ENCODE assay signal across 9 cellular contexts in genomic region chr6:7154341-7155139, GRCh38. TPM values are rescaled to one million over a fixed set of nuclear protein-coding genes. Genes with fewer than 3 reads are reported as not detected.
DNase-seq lines count a peak whose midpoint lies in the region; ATAC-seq and TF ChIP-seq lines count a peak whose summit lies in the region.
"Had no signal": no experiment of that assay in that cellular context is flagged by ENCODE, and none has a peak within 500 bp of the region (broad histone marks: within the 10 kb centered on the region; RNA-seq: fewer than 3 reads in every experiment).

No MANE protein-coding gene starts in this region.

- no peaks in the 10 kb centered on the region for H3K9me3 ChIP-seq in SJCRH30 (replicated peaks)
- no peaks in the 10 kb centered on the region for H3K9me3 ChIP-seq in psoas muscle
- H3K9me3 ChIP-seq: heart left ventricle had no signal

- H3K4me3 ChIP-seq in SJCRH30 (peak overlapping the region; percentile 38), psoas muscle (no peak overlapping the region)
- H3K4me3 ChIP-seq: heart left ventricle had no signal

- intact Hi-C loops in psoas muscle (cut with DNase I): loop anchor here in 1 of 2 donors (5.0 kb wide), 1 partner anchor 42 kb away; no protein-coding TSS in a partner anchor

- peak; percentile 21 for DNase-seq in activated CD4-positive, alpha-beta T cell treated with anti-CD3 and anti-CD28 coated beads for 48 hours
- DNase-seq in activated CD4-positive, alpha-beta T cell treated with anti-CD3 and anti-CD28 coated beads for 4 hours: no peak
- DNase-seq in SJCRH30 (peak; percentile 89 to 92), psoas muscle (no peak), SK-N-DZ (ENCODE audit: low spot score) (no peak), cerebellum (ENCODE audit: low spot score) (no peak)
- DNase-seq in stimulated activated CD4-positive, alpha-beta T cell treated with anti-CD3 and anti-CD28 coated beads, Interleukin-4, amount 100 ng/mL, for 1 hour: no peak
- DNase-seq: heart left ventricle had no signal

- TF ChIP-seq CTCF in psoas muscle (IDR thresholded peaks at IDR 0.05): no peak

- H3K27ac ChIP-seq in SJCRH30 (peak overlapping the region; percentile 99), psoas muscle (peak overlapping the region; percentile 71)

- H3K4me1 ChIP-seq in SJCRH30 (peaks cover 66% of the 10 kb centered on the region), psoas muscle (peaks cover 72% of the 10 kb centered on the region)

- no peaks in the 10 kb centered on the region for H3K36me3 ChIP-seq in SJCRH30
- no peaks in the 10 kb centered on the region for H3K36me3 ChIP-seq in psoas muscle (ENCODE audit: insufficient read depth in 1 of 2, low read depth in 1 of 2)
- H3K36me3 ChIP-seq: heart left ventricle had no signal

- ATAC-seq in HG02973 (IDR thresholded peaks at IDR 0.05; ENCODE audit: unreplicated experiment) (peak; percentile 62), psoas muscle (peak; percentile 23 to 43 (median 32))

- H3K27me3 ChIP-seq in SJCRH30 (no peaks in the 10 kb centered on the region), psoas muscle (ENCODE audit: insufficient read depth in 3 of 3, low read length in 2 of 3) (no peaks in the 10 kb centered on the region)
- H3K27me3 ChIP-seq: heart left ventricle had no signal

- WGBS in psoas muscle, 3 donors: 42 to 59% (median 55%) methylated on average over 13 of the region's 13 CpGs

RNA-seq across cellular contexts. Expression of gene RREB1, which starts 46.8 kb away (rescaled TPM):
- total RNA-seq in SJCRH30 (2014; rRNA removed; shearing (Covaris generic)): 12.3 and 13.4 TPM in 2 replicates
- total RNA-seq in psoas muscle: 10 to 100 TPM; 32.7 to 49.4 (median 39.6) TPM
- 10 to 100 TPM in 1 of 3 donors, 1 to 10 TPM in 2; 4.6 to 15.1 (median 8.9) TPM for polyA plus RNA-seq in psoas muscle
- polyA plus RNA-seq in SK-N-DZ (2014; cell fraction: cytosol; rRNA removed): 0.13 TPM in 1 of 2 replicates, not detected in the other
- polyA plus RNA-seq in SK-N-DZ (2014; cell fraction: nucleus; rRNA removed): not detected in 2 replicates
- total RNA-seq in cerebellum: 7.6 TPM

Comparison
In these comparisons a context has a peak if more than half of its experiments do, and no peak if none do; other contexts are left out.
1. DNase-seq: peak in activated CD4-positive, alpha-beta T cell treated with anti-CD3 and anti-CD28 coated beads for 48 hours (single experiment) and SJCRH30 (2 of 2); none in activated CD4-positive, alpha-beta T cell treated with anti-CD3 and anti-CD28 coated beads for 4 hours (0 of 2), psoas muscle (0 of 2), SK-N-DZ (single experiment), stimulated activated CD4-positive, alpha-beta T cell treated with anti-CD3 and anti-CD28 coated beads, Interleukin-4, amount 100 ng/mL, for 1 hour (single experiment) and cerebellum (single experiment).